In the genomic region with DNA sequence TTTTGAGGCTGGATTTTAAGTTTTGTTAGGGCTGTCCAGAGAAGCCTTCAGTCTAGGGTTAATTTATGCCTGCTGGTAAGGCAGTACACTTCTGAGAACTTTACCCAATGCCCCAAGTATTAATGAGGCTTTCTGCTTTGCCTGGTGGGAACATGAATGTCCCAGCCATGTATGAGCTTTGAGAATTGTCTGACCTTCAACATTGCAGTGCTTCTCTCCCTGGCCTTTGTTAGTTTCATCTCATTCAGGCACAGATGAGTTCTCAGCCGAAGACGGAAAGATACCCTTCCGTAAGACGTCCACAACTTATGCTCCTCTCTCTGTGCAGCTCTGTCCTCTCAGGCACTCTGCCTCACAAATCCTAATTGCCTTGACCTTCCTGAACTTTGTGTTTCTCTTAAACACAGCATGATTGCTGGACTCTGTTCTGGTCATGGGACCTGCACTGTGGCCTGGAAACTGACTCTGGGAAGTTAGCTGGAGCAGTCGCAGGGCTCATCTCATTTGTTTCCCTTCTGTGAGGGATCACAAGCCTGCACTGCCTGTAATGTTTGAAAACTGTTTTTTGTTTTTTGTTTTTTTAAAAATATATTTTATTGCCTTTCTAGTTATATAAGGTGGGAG, we compare ENCODE assay signal across 13 cellular contexts. TPM values are rescaled to one million over a fixed set of nuclear protein-coding genes. Genes with fewer than 3 reads are reported as not detected.
DNase-seq lines count a peak whose midpoint lies in the region; TF ChIP-seq lines count a peak whose summit lies in the region.
"Had no signal": no experiment of that assay in that cellular context is flagged by ENCODE, and none has a peak within 500 bp of the region (broad histone marks: within the 10 kb centered on the region; RNA-seq: fewer than 3 reads in every experiment).

No MANE protein-coding gene starts in this region.

- DNase-seq in SK-MEL-5 (ENCODE audit: low read depth, low spot score) (peak; percentile 72), globus pallidus (ENCODE audit: low spot score) (peak; percentile 49), suprapubic skin (ENCODE audit: low spot score in 2 of 2) (no peak), T-helper 1 cell (no peak), CD1c-positive myeloid dendritic cell (ENCODE audit: extremely low spot score) (no peak), germinal center (ENCODE audit: low spot score) (no peak), iPS-NIHi7 (ENCODE audit: extremely low spot score) (no peak)
- DNase-seq: activated CD4-positive, CD25-positive, alpha-beta regulatory T cell; activated naive CD4-positive, alpha-beta T cell treated with anti-CD3 and anti-CD28 coated beads for 36 hours; NCI-H1105 treated with DMSO at 0.1 percent for 48 hours; PC-9 had no signal

- no peak for TF ChIP-seq EP300 in suprapubic skin (IDR thresholded peaks at IDR 0.05)

- H3K36me3 ChIP-seq in muscle layer of colon (ENCODE audit: insufficient read depth, low read length): no peaks in the 10 kb centered on the region
- no peaks in the 10 kb centered on the region for H3K36me3 ChIP-seq in suprapubic skin

- no peak for TF ChIP-seq POLR2A in suprapubic skin (IDR thresholded peaks at IDR 0.05)

- WGBS in suprapubic skin: 58% methylated on average over 5 of the region's 5 CpGs

- peak overlapping the region; percentile 12 for H3K9ac ChIP-seq in muscle layer of colon (ENCODE audit: low read length)

- H3K27ac ChIP-seq in muscle layer of colon (ENCODE audit: low read depth, low read length) (no peak overlapping the region), suprapubic skin (peak overlapping the region; percentile 20)
- H3K27ac ChIP-seq: epithelial cell of prostate, PC-9 had no signal

- H3K4me3 ChIP-seq in muscle layer of colon (ENCODE audit: low read depth in 1 of 2, low read length in 2 of 2) (peak overlapping the region in 1 of 2 donors; percentile 12), suprapubic skin (no peak overlapping the region)
- H3K4me3 ChIP-seq: PC-9 had no signal

- H3K9me3 ChIP-seq in muscle layer of colon (ENCODE audit: low read length) (no peaks in the 10 kb centered on the region), suprapubic skin (no peaks in the 10 kb centered on the region)

- TF ChIP-seq CTCF in suprapubic skin (IDR thresholded peaks at IDR 0.05): no peak

- H3K4me1 ChIP-seq in muscle layer of colon (ENCODE audit: insufficient read depth, low read length) (peaks cover 19% of the 10 kb centered on the region), suprapubic skin (peaks cover 18% of the 10 kb centered on the region)

- in situ Hi-C loops in SK-MEL-5 (cut with HindIII; ENCODE audit: low pct_unique_long_range_greater_than_20kb, low sequenced_read_pairs): no loop called here

- H3K27me3 ChIP-seq in muscle layer of colon (ENCODE audit: control insufficient read depth in 1 of 2, insufficient read depth in 2 of 2, low read length in 2 of 2): no peaks in the 10 kb centered on the region
- H3K27me3 ChIP-seq in suprapubic skin: no peaks in the 10 kb centered on the region

RNA-seq across cellular contexts. Expression of a gene that starts 15.7 kb away (rescaled TPM):
- total RNA-seq in SK-MEL-5 (2014; rRNA removed; shearing (Covaris generic)): 137 and 161 TPM in 2 replicates
- 121 and 122 TPM in 2 replicates for polyA plus RNA-seq in SK-MEL-5 (2015; cell fraction: cytosol; rRNA removed)
- 35.1 and 40.1 TPM in 2 replicates for polyA plus RNA-seq in SK-MEL-5 (2015; cell fraction: nucleus; rRNA removed)
- total RNA-seq in suprapubic skin: 100 to 1,000 TPM in 1 of 4 donors, 10 to 100 TPM in 3; 54.6 to 125 (median 75.5) TPM

RNA-seq across cellular contexts. Expression of a gene that starts 26.1 kb away (rescaled TPM):
- 0.29 and 0.63 TPM in 2 replicates for total RNA-seq in SK-MEL-5 (2014; rRNA removed; shearing (Covaris generic))
- 0.10 TPM in 1 of 2 replicates, not detected in the other for polyA plus RNA-seq in SK-MEL-5 (2015; cell fraction: cytosol; rRNA removed)
- 0.39 and 2.6 TPM in 2 replicates for polyA plus RNA-seq in SK-MEL-5 (2015; cell fraction: nucleus; rRNA removed)
- under 1 TPM in 1 of 4 donors, not detected in 3; 0.24 TPM for total RNA-seq in suprapubic skin
- total RNA-seq: activated naive CD4-positive, alpha-beta T cell treated with anti-CD3 and anti-CD28 coated beads for 36 hours had no signal

Comparison
In these comparisons a context has a peak if more than half of its experiments do, and no peak if none do; other contexts are left out.
1. DNase-seq: peak in SK-MEL-5 (single experiment) and globus pallidus (single experiment); none in suprapubic skin (0 of 2), T-helper 1 cell (0 of 5), CD1c-positive myeloid dendritic cell (single experiment), germinal center (single experiment) and iPS-NIHi7 (single experiment).